1 cellular context compared by ENCODE assay signal in the genomic region with DNA sequence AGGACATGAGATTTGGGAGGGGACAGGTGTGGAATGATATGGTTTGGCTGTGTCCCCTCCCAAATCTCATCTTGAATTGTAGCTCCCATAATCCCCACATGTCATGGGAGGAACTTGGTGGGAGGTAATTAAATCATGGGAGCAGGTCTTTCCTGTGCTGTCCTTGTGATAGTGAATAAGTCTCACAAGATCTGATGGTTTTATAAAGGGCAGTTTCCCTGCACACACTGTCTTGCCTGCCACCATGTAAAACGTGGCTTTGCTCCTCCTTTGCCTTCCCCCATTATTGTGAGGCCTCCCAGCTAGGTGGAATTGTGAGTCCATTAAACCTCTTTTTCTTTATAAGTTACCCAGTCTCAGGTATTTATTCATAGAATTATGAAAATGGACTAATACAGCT. TPM values are rescaled to one million over a fixed set of nuclear protein-coding genes. Genes with fewer than 3 reads are reported as not detected.
"Had no signal": no experiment of that assay in that cellular context is flagged by ENCODE, and none has a peak within 500 bp of the region (broad histone marks: within the 10 kb centered on the region; RNA-seq: fewer than 3 reads in every experiment).

No MANE protein-coding gene starts in this region.

RNA-seq across cellular contexts. Expression of a gene that starts 22.8 kb away (rescaled TPM):
- total RNA-seq: G401 had no signal
